ENCODE assay signal across 9 cellular contexts in genomic region chr17:76384222-76384986, GRCh38. TPM values are rescaled to one million over a fixed set of nuclear protein-coding genes. Genes with fewer than 3 reads are reported as not detected.
A peak's percentile ranks its signal among the peaks of the same experiment; 100 is the strongest.
DNase-seq lines count a peak whose midpoint lies in the region; ATAC-seq, FAIRE-seq and TF ChIP-seq lines count a peak whose summit lies in the region.
"Had no signal": no experiment of that assay in that cellular context is flagged by ENCODE, and none has a peak within 500 bp of the region (broad histone marks: within the 10 kb centered on the region; RNA-seq: fewer than 3 reads in every experiment).

TSS of gene SPHK1 (plus strand) at chr17:76384609. CDS start at chr17:76385645, 1,036 bp downstream.

- H3K36me3 ChIP-seq in keratinocyte (ENCODE audit: control insufficient read depth in 2 of 2, extremely low read depth in 1 of 2, insufficient read depth in 2 of 2, low read length in 2 of 2) = peaks cover 11 to 16% of the 10 kb centered on the region in 2 experiments

- H2AFZ ChIP-seq in keratinocyte (ENCODE audit: control insufficient read depth, low read length) = peak within 1 kb of the TSS; percentile 60

- DNase-seq in D341Med (ENCODE audit: low spot score) = peak; percentile 92
- peak; percentile 76 to 84 for DNase-seq in Kasumi-1 (lab: John Stamatoyannopoulos, UW)
- DNase-seq in caudate nucleus (lab: John Stamatoyannopoulos, UW) = peak in 6 of 61 donors; percentile 27 to 60 (median 43)
- no peak for DNase-seq in keratinocyte (ENCODE audit: low read depth, low spot score)
- DNase-seq in stimulated activated CD4-positive, alpha-beta T cell treated with anti-CD3 and anti-CD28 coated beads, Interleukin-1b, Interleukin-23, amount 100 ng/mL, for 4 hours (ENCODE audit: low read depth in 2 of 2) = peak; percentile 48 to 74

- H3K4me2 ChIP-seq in keratinocyte (ENCODE audit: control insufficient read depth, extremely low read depth, insufficient read depth, low read depth, low read length) = peak within 1 kb of the TSS; percentile 95

- peak; percentile 46 for ATAC-seq in GM21515 (IDR thresholded peaks at IDR 0.05; ENCODE audit: unreplicated experiment)
- ATAC-seq in GM21367 (IDR thresholded peaks at IDR 0.05; ENCODE audit: unreplicated experiment) = no peak

- peak within 1 kb of the TSS; percentile 93 for H3K9ac ChIP-seq in keratinocyte (ENCODE audit: control insufficient read depth, extremely low read depth, insufficient read depth, low read length)

- no peaks in the 10 kb centered on the region for H3K27me3 ChIP-seq in keratinocyte (ENCODE audit: control insufficient read depth, extremely low read depth, insufficient read depth, low read length)

- H3K79me2 ChIP-seq in keratinocyte (ENCODE audit: control insufficient read depth, insufficient read depth, low read length) = peaks cover 34% of the 10 kb centered on the region

- TF ChIP-seq CTCF in VCaP (conservative IDR thresholded peaks at IDR 0.05) (no peak), keratinocyte (optimal IDR thresholded peaks at IDR 0.05 in 1 of 3, IDR thresholded peaks at IDR 0.05 in 1 of 3, conservative IDR thresholded peaks at IDR 0.05 in 1 of 3; ENCODE audit: extremely low read depth in 1 of 3, insufficient read depth in 2 of 3, low read length in 3 of 3) (no peak)

- dilution Hi-C loops in keratinocyte (cut with MboI; ENCODE audit: extremely low pct_ligation_motif_present, low sequenced_read_pairs) = no loop called here

- no peaks in the 10 kb centered on the region for H3K9me1 ChIP-seq in keratinocyte (ENCODE audit: control insufficient read depth, extremely low read depth, insufficient read depth, low read length)

- H4K20me1 ChIP-seq in keratinocyte (ENCODE audit: control insufficient read depth, extremely low read depth, insufficient read depth, low read length) = peaks cover 5% of the 10 kb centered on the region

- H3K27ac ChIP-seq in VCaP (peak within 1 kb of the TSS; percentile 74), caudate nucleus (ENCODE audit: low read depth, low read length) (peak within 1 kb of the TSS; percentile 44), keratinocyte (ENCODE audit: control insufficient read depth, insufficient read depth, low read length) (peak within 1 kb of the TSS; percentile 87)

- H3K9me3 ChIP-seq in keratinocyte (ENCODE audit: control insufficient read depth, low read depth, low read length) = no peaks in the 10 kb centered on the region

- FAIRE-seq in keratinocyte (lab: Jason Lieb, UNC) = no peak
- FAIRE-seq: endometrium had no signal

- peak within 1 kb of the TSS; percentile 76 to 89 (median 77) for H3K4me3 ChIP-seq in keratinocyte (ENCODE audit: control insufficient read depth in 2 of 3, extremely low read depth in 1 of 3, insufficient read depth in 2 of 3, low read depth in 1 of 3, low read length in 3 of 3)

- peaks cover 19% of the 10 kb centered on the region for H3K4me1 ChIP-seq in keratinocyte (ENCODE audit: control insufficient read depth, extremely low read depth, insufficient read depth, low read length)

RNA-seq across cellular contexts. Expression of gene SPHK1, which starts in this region (rescaled TPM):
- 50.2 to 113 TPM (median 84.7 TPM) in 3 replicates for polyA plus RNA-seq in keratinocyte
- polyA plus RNA-seq in keratinocyte (2011; ENCODE audit: low read depth) = 4.9 TPM
- 41.7 and 116 TPM in 2 replicates for polyA plus RNA-seq in keratinocyte (2011; cell fraction: cytosol; rRNA removed)
- 179 and 247 TPM in 2 replicates for polyA plus RNA-seq in keratinocyte (2011; cell fraction: nucleus; rRNA removed)
- 23.9 and 135 TPM in 2 replicates for polyA plus RNA-seq in keratinocyte (2012; ENCODE audit: low replicate concordance)
- 27.7 to 97.1 TPM (median 35.6 TPM) in 3 replicates for polyA minus RNA-seq in keratinocyte
- 66.0 TPM for polyA minus RNA-seq in keratinocyte (2011; cell fraction: cytosol; rRNA and poly(A)+ RNA removed)
- 47.3 and 50.2 TPM in 2 replicates for polyA minus RNA-seq in keratinocyte (2011; cell fraction: nucleus; rRNA and poly(A)+ RNA removed)
